In genomic region chr3:64681827-64682226, GRCh38 we compare ENCODE assay signal across 33 cellular contexts. TPM values are rescaled to one million over a fixed set of nuclear protein-coding genes. Genes with fewer than 3 reads are reported as not detected.
"Had no signal": no experiment of that assay in that cellular context is flagged by ENCODE, and none has a peak within 500 bp of the region (broad histone marks: within the 10 kb centered on the region; RNA-seq: fewer than 3 reads in every experiment).

No MANE protein-coding gene starts in this region.

- H3K36me3 ChIP-seq: SJCRH30 had no signal

- DNase-seq: activated B cell treated with CpG ODN at 0.5 μM for 24 hours; activated CD4-positive, alpha-beta memory T cell treated with anti-CD3 and anti-CD28 coated beads, Interleukin-2, amount 10 ng/mL, durations not matched to agents 7 days and 5 days; activated CD4-positive, alpha-beta T cell treated with anti-CD3 and anti-CD28 coated beads for 4 hours; activated CD4-positive, CD25-positive, alpha-beta regulatory T cell treated with anti-CD3 and anti-CD28 coated beads, Interleukin-2, amount 50 U/mL, for 72 hours; activated CD8-positive, alpha-beta memory T cell treated with anti-CD3 and anti-CD28 coated beads for 24 hours; activated CD8-positive, alpha-beta memory T cell treated with anti-CD3 and anti-CD28 coated beads, Interleukin-2, amount 10 ng/mL, durations not matched to agents 7 days and 5 days; activated CD8-positive, alpha-beta memory T cell treated with anti-CD3 and anti-CD28 coated beads, Interleukin-2, amount 50 U/mL, for 48 hours; activated effector memory CD4-positive, alpha-beta T cell treated with anti-CD3 and anti-CD28 coated beads, Interleukin-2, amount 50 U/mL, for 16 hours; activated naive CD4-positive, alpha-beta T cell; activated naive CD4-positive, alpha-beta T cell treated with anti-CD3 and anti-CD28 coated beads, Interleukin-2, amount 50 U/mL, for 16 hours; activated naive CD8-positive, alpha-beta T cell treated with anti-CD3 and anti-CD28 coated beads for 36 hours; activated T-cell treated with anti-CD3 and anti-CD28 coated beads, Interleukin-2, amount 50 U/mL, for 48 hours; amniotic stem cell; aorta; MM.1S; MV-4-11; NCI-H1092; NCI-H1436 treated with DMSO at 0.1 percent for 48 hours; NCI-H187; NCI-H2029 treated with DMSO at 0.1 percent for 48 hours; NCI-H2171 treated with DMSO at 0.1 percent for 48 hours; NCI-H2227 treated with DMSO at 0.1 percent for 48 hours; NCI-H446; NCI-H510A treated with DMSO at 0.1 percent for 48 hours; SHP77; SJCRH30 had no signal

- H3K27ac ChIP-seq: cardiac muscle cell, KMS-11, SJCRH30, SK-N-MC had no signal

- H3K9ac ChIP-seq: KMS-11 had no signal

- H3K4me1 Mint-ChIP-seq: activated CD4-positive, alpha-beta memory T cell treated with anti-CD3 and anti-CD28 coated beads, Interleukin-2, amount 10 ng/mL, durations not matched to agents 7 days and 5 days; activated CD8-positive, alpha-beta memory T cell treated with anti-CD3 and anti-CD28 coated beads, Interleukin-2, amount 10 ng/mL, durations not matched to agents 7 days and 5 days; central memory CD8-positive, alpha-beta T cell had no signal

- H3K9me3 Mint-ChIP-seq: activated B cell treated with CpG ODN at 0.5 μM for 24 hours; activated CD4-positive, alpha-beta memory T cell treated with anti-CD3 and anti-CD28 coated beads, Interleukin-2, amount 10 ng/mL, durations not matched to agents 7 days and 5 days; activated naive CD8-positive, alpha-beta T cell treated with anti-CD3 and anti-CD28 coated beads for 36 hours; T-helper 1 cell treated with Interleukin-12 subunit alpha and Interleukin-12 subunit beta and Interleukin-4 antibody, amounts not matched to agents 30 μg/mL and 1 μg/mL, for 36 hours; T-helper 2 cell treated with Interferon-gamma antibody and Interleukin-4, amounts not matched to agents 5 μg/mL and 100 μg/mL, for 36 hours had no signal

- H3K9me3 ChIP-seq: SJCRH30 had no signal

- H3K4me3 ChIP-seq: cardiac muscle cell, SJCRH30, SK-N-MC had no signal

- FAIRE-seq: TTC549 had no signal

- H3K36me3 Mint-ChIP-seq: activated naive CD8-positive, alpha-beta T cell treated with anti-CD3 and anti-CD28 coated beads for 36 hours had no signal

- H3K27me3 ChIP-seq: cardiac muscle cell, SJCRH30 had no signal

- H3K4me3 Mint-ChIP-seq: activated B cell treated with CpG ODN at 0.5 μM for 24 hours; activated CD4-positive, alpha-beta memory T cell treated with anti-CD3 and anti-CD28 coated beads, Interleukin-2, amount 10 ng/mL, durations not matched to agents 7 days and 5 days; activated CD8-positive, alpha-beta memory T cell treated with anti-CD3 and anti-CD28 coated beads, Interleukin-2, amount 10 ng/mL, durations not matched to agents 7 days and 5 days; activated naive CD8-positive, alpha-beta T cell treated with anti-CD3 and anti-CD28 coated beads for 36 hours; central memory CD8-positive, alpha-beta T cell; T-helper 1 cell treated with Interleukin-12 subunit alpha and Interleukin-12 subunit beta and Interleukin-4 antibody, amounts not matched to agents 30 μg/mL and 1 μg/mL, for 36 hours; T-helper 2 cell treated with Interferon-gamma antibody and Interleukin-4, amounts not matched to agents 5 μg/mL and 100 μg/mL, for 36 hours had no signal

- H3K27ac Mint-ChIP-seq: activated B cell treated with CpG ODN at 0.5 μM for 24 hours; activated CD4-positive, alpha-beta memory T cell treated with anti-CD3 and anti-CD28 coated beads, Interleukin-2, amount 10 ng/mL, durations not matched to agents 7 days and 5 days; activated CD8-positive, alpha-beta memory T cell treated with anti-CD3 and anti-CD28 coated beads, Interleukin-2, amount 10 ng/mL, durations not matched to agents 7 days and 5 days; activated naive CD8-positive, alpha-beta T cell treated with anti-CD3 and anti-CD28 coated beads for 36 hours; T-helper 1 cell treated with Interleukin-12 subunit alpha and Interleukin-12 subunit beta and Interleukin-4 antibody, amounts not matched to agents 30 μg/mL and 1 μg/mL, for 36 hours; T-helper 2 cell treated with Interferon-gamma antibody and Interleukin-4, amounts not matched to agents 5 μg/mL and 100 μg/mL, for 36 hours had no signal

- H3K4me1 ChIP-seq: SJCRH30 had no signal

- H3K4me2 ChIP-seq: KMS-11 had no signal

RNA-seq across cellular contexts. Expression of gene ADAMTS9, which starts 6.0 kb away (rescaled TPM):
- total RNA-seq: activated B cell treated with CpG ODN at 0.5 μM for 24 hours; activated CD4-positive, alpha-beta memory T cell treated with anti-CD3 and anti-CD28 coated beads, Interleukin-2, amount 10 ng/mL, durations not matched to agents 7 days and 5 days; activated CD8-positive, alpha-beta memory T cell treated with anti-CD3 and anti-CD28 coated beads, Interleukin-2, amount 10 ng/mL, durations not matched to agents 7 days and 5 days; activated naive CD8-positive, alpha-beta T cell treated with anti-CD3 and anti-CD28 coated beads for 36 hours had no signal
